Comparison of ENCODE assay signal across 8 cellular contexts in genomic region chr21:31604591-31605190, GRCh38. TPM values are rescaled to one million over a fixed set of nuclear protein-coding genes. Genes with fewer than 3 reads are reported as not detected.
DNase-seq lines count a peak whose midpoint lies in the region; ATAC-seq, FAIRE-seq and TF ChIP-seq lines count a peak whose summit lies in the region.

No MANE protein-coding gene starts in this region.

- H3K4me1 Mint-ChIP-seq in WTC11: peaks cover 10% of the 10 kb centered on the region; the same call in 1 of the 2 replicates

- H3K9ac ChIP-seq in kidney (ENCODE audit: low read length in 2 of 2): no peak overlapping the region

- FAIRE-seq in bronchial epithelial cell (lab: Jason Lieb, UNC): no peak
- FAIRE-seq in kidney (lab: Jason Lieb, UNC): peak; percentile 44

- no peaks in the 10 kb centered on the region for H3K27me3 Mint-ChIP-seq in WTC11 (ENCODE audit: low read depth)

- POLR2A ChIA-PET in WTC11 (lab: Charles Lee): no interaction called here

- no peaks in the 10 kb centered on the region for H3K4me1 ChIP-seq in kidney (ENCODE audit: control insufficient read depth in 1 of 2, insufficient read depth in 1 of 2, low read depth in 1 of 2, low read length in 2 of 2)

- H3K9me3 ChIP-seq in kidney (ENCODE audit: control insufficient read depth in 1 of 2, low read length in 2 of 2): no peaks in the 10 kb centered on the region

- no peak overlapping the region for H3K27ac Mint-ChIP-seq in WTC11

- no peaks in the 10 kb centered on the region for H3K9me3 Mint-ChIP-seq in WTC11

- H3K4me3 ChIP-seq in bronchial epithelial cell (ENCODE audit: low read depth, low read length): no peak overlapping the region
- no peak overlapping the region for H3K4me3 ChIP-seq in kidney (ENCODE audit: low read length in 2 of 2)

- H3K36me3 Mint-ChIP-seq in WTC11: no peaks in the 10 kb centered on the region

- H3K27me3 ChIP-seq in bronchial epithelial cell (ENCODE audit: control insufficient read depth, insufficient read depth, low read length): no peaks in the 10 kb centered on the region

- CTCF ChIA-PET in WTC11 (lab: Charles Lee): interaction anchor here (0.6 to 1.5 kb wide), 4 partner anchors 18 to 312 kb away, joined by 3 to 4 read pairs (median 3); no protein-coding TSS in a partner anchor

- ATAC-seq in HG02759 (IDR thresholded peaks at IDR 0.05; ENCODE audit: unreplicated experiment) (peak; percentile 82), WTC11 (peak; percentile 61), GM21529 (IDR thresholded peaks at IDR 0.05; ENCODE audit: unreplicated experiment) (no peak)

- H3K36me3 ChIP-seq in bronchial epithelial cell (ENCODE audit: control insufficient read depth, insufficient read depth, low read length) (no peaks in the 10 kb centered on the region), kidney (ENCODE audit: control insufficient read depth in 1 of 2, insufficient read depth in 2 of 2, low read length in 2 of 2) (no peaks in the 10 kb centered on the region)

- intact Hi-C loops in kidney (cut with DNase I): no loop called here

- peak; percentile 88 for TF ChIP-seq CTCF in WTC11 (IDR thresholded peaks at IDR 0.05)
- peak; percentile 71 for TF ChIP-seq CTCF in bronchial epithelial cell (IDR thresholded peaks at IDR 0.05; ENCODE audit: insufficient read depth, low read length, severe bottlenecking)
- TF ChIP-seq CTCF in kidney (IDR thresholded peaks at IDR 0.05; ENCODE audit: borderline replicate concordance, extremely low read depth, insufficient read depth): peak; percentile 88

- peak; percentile 80 for DNase-seq in Daoy (ENCODE audit: low read depth)
- DNase-seq in NCI-H2196 (lab: John Stamatoyannopoulos, UW; ENCODE audit: unreplicated experiment): peak; percentile 85
- DNase-seq in WTC11 (ENCODE audit: low spot score): peak; percentile 67
- DNase-seq in bronchial epithelial cell (ENCODE audit: low read depth): peak; percentile 48
- peak; percentile 82 for DNase-seq in kidney
- DNase-seq in stimulated activated CD4-positive, alpha-beta T cell treated with anti-CD3 and anti-CD28 coated beads, Interleukin-1b, Interleukin-23, amount 100 ng/mL, for 48 hours: peak; percentile 72

- H3K4me3 Mint-ChIP-seq in WTC11: no peak overlapping the region

- H3K27ac ChIP-seq in kidney (ENCODE audit: low read depth in 2 of 2, low read length in 2 of 2): no peak overlapping the region

TF ChIP-seq in WTC11, 78 proteins besides CTCF, POLR2A, EP300 and RAD21:
- TF ChIP-seq TEAD4 (CRISPR knock-in tag; IDR thresholded peaks at IDR 0.05) (no peak), MXD4 (CRISPR knock-in tag; IDR thresholded peaks at IDR 0.05; ENCODE audit: borderline replicate concordance) (no peak), EMX1 (CRISPR knock-in tag; IDR thresholded peaks at IDR 0.05) (no peak), E2F5 (CRISPR knock-in tag; IDR thresholded peaks at IDR 0.05) (no peak)

RNA-seq across cellular contexts. Expression of gene SOD1, which starts 54.8 kb away (rescaled TPM):
- total RNA-seq in Daoy (2014; rRNA removed; shearing (Covaris generic)): 481 and 556 TPM in 2 replicates
- total RNA-seq in WTC11 (2021) (181 to 206 TPM (median 201 TPM) in 3 replicates), bronchial epithelial cell (116 and 154 TPM in 2 replicates), kidney (243 TPM)
- 910 TPM for polyA plus RNA-seq in kidney (ENCODE audit: insufficient read depth, low read depth, low replicate concordance)
